15 cellular contexts compared by ENCODE assay signal in the genomic region with DNA sequence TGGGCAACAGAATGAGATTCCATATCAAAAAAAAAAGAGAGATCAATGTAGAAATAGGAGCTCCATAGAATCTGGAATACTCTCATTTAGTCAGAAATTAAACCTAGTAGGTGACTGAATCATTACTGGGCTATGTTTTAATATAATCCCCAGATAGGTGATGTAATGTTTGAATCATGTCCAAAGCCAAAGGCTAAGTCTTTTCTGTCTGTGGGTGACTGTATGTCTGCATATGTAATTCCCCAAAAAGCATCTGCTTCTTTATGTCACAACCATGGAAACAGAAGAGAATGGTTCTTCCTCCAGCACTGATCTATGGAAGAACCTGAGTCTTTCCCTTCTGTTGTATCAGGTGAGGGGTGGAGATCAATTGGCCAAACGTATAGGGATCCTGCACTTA. TPM values are rescaled to one million over a fixed set of nuclear protein-coding genes. Genes with fewer than 3 reads are reported as not detected.
DNase-seq lines count a peak whose midpoint lies in the region; ATAC-seq and TF ChIP-seq lines count a peak whose summit lies in the region.
"Had no signal": no experiment of that assay in that cellular context is flagged by ENCODE, and none has a peak within 500 bp of the region (broad histone marks: within the 10 kb centered on the region; RNA-seq: fewer than 3 reads in every experiment).

No MANE protein-coding gene starts in this region.

- H3K79me2 ChIP-seq in GM23248 (ENCODE audit: insufficient read depth), result no peaks in the 10 kb centered on the region
- peaks cover 9% of the 10 kb centered on the region for H3K79me2 ChIP-seq in smooth muscle cell (ENCODE audit: low read depth)

- H3K4me2 ChIP-seq in GM23248 (ENCODE audit: unreplicated experiment) (peak overlapping the region; percentile 10), smooth muscle cell (peak overlapping the region; percentile 63)

- H4K20me1 ChIP-seq in GM23248 (ENCODE audit: insufficient read depth) (no peaks in the 10 kb centered on the region), smooth muscle cell (ENCODE audit: low read depth) (no peaks in the 10 kb centered on the region)

- H3K9ac ChIP-seq in GM23248 (peak overlapping the region; percentile 9; the same call in 1 of the 2 replicates), smooth muscle cell (ENCODE audit: low read depth) (peak overlapping the region; percentile 87)

- 52 to 75% methylated on average over 1 of the region's 1 CpG for WGBS in GM23248 (ENCODE audit: low coverage in 1 of 2, low lambda C conversion rate in 2 of 2, missing lambda C conversion rate in 2 of 2), 2 experiments
- WGBS in smooth muscle cell (ENCODE audit: low lambda C conversion rate), result 80% methylated on average over 1 of the region's 1 CpG

- TF ChIP-seq CTCF in fibroblast of mammary gland (conservative IDR thresholded peaks at IDR 0.05; ENCODE audit: control insufficient read depth, insufficient read depth, low read depth, low read length), result no peak
- no peak for TF ChIP-seq CTCF in smooth muscle cell (IDR thresholded peaks at IDR 0.05; ENCODE audit: borderline replicate concordance, insufficient read depth, poor library complexity, severe bottlenecking)
- no peak for TF ChIP-seq CTCF in GM13976 (IDR thresholded peaks at IDR 0.05; ENCODE audit: borderline replicate concordance, control extremely low read depth, extremely low read depth, insufficient read depth, missing control alignments)

- no peaks in the 10 kb centered on the region for H3K9me2 ChIP-seq in GM23248 (ENCODE audit: insufficient read depth)

- H3F3A ChIP-seq in GM23248 (ENCODE audit: insufficient read depth), result peaks cover 24% of the 10 kb centered on the region; the same call in 1 of the 2 replicates
- H3F3A ChIP-seq in smooth muscle cell (ENCODE audit: low read depth), result peaks cover 6% of the 10 kb centered on the region

- ATAC-seq in GM19023 (IDR thresholded peaks at IDR 0.05; ENCODE audit: unreplicated experiment), result no peak

- peak overlapping the region; percentile 70 for H3K27ac ChIP-seq in GM23248
- peak overlapping the region; percentile 94 for H3K27ac ChIP-seq in SJCRH30
- H3K27ac ChIP-seq in smooth muscle cell (ENCODE audit: low read depth), result peak overlapping the region; percentile 98
- H3K27ac ChIP-seq: colonic mucosa, left ventricle myocardium inferior, tibial nerve had no signal

- H3K27me3 ChIP-seq in GM23248 (replicated peaks; ENCODE audit: insufficient read depth), result no peaks in the 10 kb centered on the region
- H3K27me3 ChIP-seq in SJCRH30, result no peaks in the 10 kb centered on the region
- no peaks in the 10 kb centered on the region for H3K27me3 ChIP-seq in smooth muscle cell (ENCODE audit: low read depth)
- H3K27me3 ChIP-seq: colonic mucosa, tibial nerve had no signal

- peak; percentile 93 for DNase-seq in GM23248
- DNase-seq in SJCRH30, result peak; percentile 34 to 86
- peak; percentile 93 for DNase-seq in fibroblast of mammary gland (ENCODE audit: low read depth)
- DNase-seq in smooth muscle cell (lab: John Stamatoyannopoulos, UW; ENCODE audit: unreplicated experiment), result no peak
- no peak for DNase-seq in G401 (ENCODE audit: low spot score)
- DNase-seq in GM13976 (ENCODE audit: low spot score), result no peak
- DNase-seq: activated CD4-positive, alpha-beta T cell treated with anti-CD3 and anti-CD28 coated beads, Interleukin-2, amount 50 U/mL, for 48 hours; colonic mucosa; H7; head of caudate nucleus; left ventricle myocardium inferior; NCI-H524; T1000 had no signal

- peaks cover 28% of the 10 kb centered on the region for H3K4me1 ChIP-seq in GM23248 (ENCODE audit: insufficient read depth)
- peaks cover 54% of the 10 kb centered on the region for H3K4me1 ChIP-seq in SJCRH30
- peaks cover 10% of the 10 kb centered on the region for H3K4me1 ChIP-seq in smooth muscle cell (ENCODE audit: low read depth)
- H3K4me1 ChIP-seq: tibial nerve had no signal

- H3K36me3 ChIP-seq in GM23248 (ENCODE audit: low read depth) (no peaks in the 10 kb centered on the region), SJCRH30 (no peaks in the 10 kb centered on the region), smooth muscle cell (ENCODE audit: low read depth) (no peaks in the 10 kb centered on the region)
- H3K36me3 ChIP-seq: colonic mucosa, left ventricle myocardium inferior, tibial nerve had no signal

- no peaks in the 10 kb centered on the region for H3K9me3 ChIP-seq in GM23248 (ENCODE audit: low read depth)
- H3K9me3 ChIP-seq in SJCRH30 (replicated peaks), result no peaks in the 10 kb centered on the region
- H3K9me3 ChIP-seq in smooth muscle cell (replicated peaks; ENCODE audit: low read depth), result no peaks in the 10 kb centered on the region
- H3K9me3 ChIP-seq: colonic mucosa, left ventricle myocardium inferior, tibial nerve had no signal

- H2AFZ ChIP-seq in GM23248, result no peak overlapping the region
- H2AFZ ChIP-seq in smooth muscle cell (ENCODE audit: low read depth), result no peak overlapping the region

- in situ Hi-C loops in GM23248 (cut with MboI), result no loop called here
- in situ Hi-C loops in G401 (cut with HindIII; ENCODE audit: low sequenced_read_pairs), result no loop called here
- in situ Hi-C loops in GM13976 (cut with MboI; ENCODE audit: low sequenced_read_pairs, unreplicated experiment), result no loop called here

- no peak overlapping the region for H3K4me3 ChIP-seq in GM23248
- H3K4me3 ChIP-seq in SJCRH30, result no peak overlapping the region
- H3K4me3 ChIP-seq in fibroblast of mammary gland (ENCODE audit: control insufficient read depth, low read depth, low read length), result no peak overlapping the region
- H3K4me3 ChIP-seq in smooth muscle cell, result no peak overlapping the region
- H3K4me3 ChIP-seq: colonic mucosa, left ventricle myocardium inferior, tibial nerve had no signal

RNA-seq across cellular contexts. Expression of a gene that starts 5.8 kb away (rescaled TPM):
- total RNA-seq in GM23248 (2014; rRNA removed; shearing (Covaris generic)), result 1.9 and 2.4 TPM in 2 replicates
- polyA plus RNA-seq in GM23248 (2016; fragmentation: Nextera tagmentation; extraction: Ambion mirVana), result 2.7 and 3.2 TPM in 2 replicates
- total RNA-seq in SJCRH30 (2014; rRNA removed; shearing (Covaris generic)), result 0.05 and 0.08 TPM in 2 replicates
- 120 TPM in 2 replicates for total RNA-seq in smooth muscle cell
- polyA plus RNA-seq in smooth muscle cell, result 35.1 and 117 TPM in 2 replicates
- 0.61 and 0.68 TPM in 2 replicates for total RNA-seq in G401 (2014; rRNA removed; shearing (Covaris generic))

Comparison
In these comparisons a context has a peak if more than half of its experiments do, and no peak if none do; other contexts are left out.
1. DNase-seq: peak in GM23248 (single experiment), SJCRH30 (2 of 2) and fibroblast of mammary gland (single experiment); none in smooth muscle cell (single experiment), G401 (single experiment) and GM13976 (single experiment).
2. RNA of a gene that starts 5.8 kb away (total RNA-seq): 120 TPM in smooth muscle cell; 1.9 to 2.4 TPM in GM23248, 0.61 to 0.68 TPM in G401 and 0.05 to 0.08 TPM in SJCRH30; every median in the first group is over 10 times any median in the second.
3. Peak in every context shown above with its lines, with median percentiles within 50 percentile points of each other: H3K27ac ChIP-seq.